9 cellular contexts compared by ENCODE assay signal in the genomic region with DNA sequence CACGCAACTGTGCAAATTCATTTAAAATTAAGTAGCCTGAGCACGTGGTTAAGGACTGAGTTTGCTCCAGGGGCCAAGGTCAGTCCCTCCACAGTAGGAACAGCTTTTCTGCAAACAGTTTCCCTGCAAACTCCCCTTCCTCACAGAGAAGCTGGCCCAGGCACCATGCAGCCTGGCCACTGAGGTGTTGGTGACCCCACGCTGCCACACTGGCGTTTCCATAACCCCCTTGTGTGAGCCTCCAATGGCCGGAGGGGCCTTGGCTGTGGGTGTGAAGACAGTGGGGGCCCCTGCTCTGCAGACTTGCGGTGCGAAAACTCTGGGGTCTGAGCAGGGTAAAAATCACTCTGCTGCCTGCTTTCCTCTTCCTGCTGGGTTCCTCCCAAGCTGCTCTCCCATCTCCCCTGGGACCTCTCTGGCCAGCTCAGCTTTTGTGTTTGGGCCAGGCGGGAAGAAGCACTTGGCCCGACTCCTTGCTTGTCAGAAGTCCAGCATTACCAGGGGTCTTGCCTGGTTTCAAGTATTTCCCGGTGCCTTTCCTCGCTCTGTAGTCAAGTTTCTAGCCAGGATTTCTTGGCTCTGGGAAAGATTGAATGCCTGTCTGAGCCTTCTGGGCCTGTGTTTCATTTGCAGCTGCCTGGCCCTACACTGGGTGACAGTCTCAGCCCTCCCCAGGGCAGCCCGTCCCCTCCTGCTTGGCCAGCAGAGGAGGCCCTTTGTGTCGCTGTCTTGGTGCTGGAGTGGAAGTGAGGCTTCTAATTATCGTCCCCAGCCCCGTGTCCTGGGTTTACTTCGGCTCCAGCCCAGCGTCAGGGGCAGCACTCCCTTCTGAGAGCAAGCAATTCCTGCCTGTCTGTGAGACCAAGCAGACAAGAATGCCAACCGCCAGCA.
A peak's percentile ranks its signal among the peaks of the same experiment; 100 is the strongest.
DNase-seq lines count a peak whose midpoint lies in the region; ATAC-seq, FAIRE-seq and TF ChIP-seq lines count a peak whose summit lies in the region.
"Had no signal": no experiment of that assay in that cellular context is flagged by ENCODE, and none has a peak within 500 bp of the region (broad histone marks: within the 10 kb centered on the region; RNA-seq: fewer than 3 reads in every experiment).

No MANE protein-coding gene starts in this region.

- H3K9me3 Mint-ChIP-seq in neural crest cell = no peaks in the 10 kb centered on the region

- no peaks in the 10 kb centered on the region for H3K79me2 ChIP-seq in OCI-LY1 (ENCODE audit: insufficient read depth, low read length)

- TF ChIP-seq POLR2A in GM12891 (IDR thresholded peaks at IDR 0.05; ENCODE audit: low read depth, low read length) = no peak

- H3K4me1 Mint-ChIP-seq in neural crest cell = peaks cover 32% of the 10 kb centered on the region

- ATAC-seq in omental fat pad (ENCODE audit: low FRiP score) = no peak

- no peak overlapping the region; the same call in 1 of the 2 replicates for H3K4me2 ChIP-seq in OCI-LY1 (ENCODE audit: low read length)

- no peak for TF ChIP-seq CTCF in OCI-LY1 (IDR thresholded peaks at IDR 0.05; ENCODE audit: low read length)
- no peak for TF ChIP-seq CTCF in fibroblast of mammary gland (conservative IDR thresholded peaks at IDR 0.05; ENCODE audit: control insufficient read depth, insufficient read depth, low read depth, low read length)
- no peak for TF ChIP-seq CTCF in neural crest cell (conservative IDR thresholded peaks at IDR 0.05)
- no peak for TF ChIP-seq CTCF in omental fat pad (IDR thresholded peaks at IDR 0.05)

- no peaks in the 10 kb centered on the region for H4K20me1 ChIP-seq in OCI-LY1 (ENCODE audit: insufficient read depth, low read length)

- FAIRE-seq in GM12891 (lab: Jason Lieb, UNC) = no peak

- H3K27ac Mint-ChIP-seq in neural crest cell (ENCODE audit: unreplicated experiment) = peak overlapping the region; percentile 52

- H3K9ac ChIP-seq in OCI-LY1 (ENCODE audit: low read length) = peak overlapping the region; percentile 66; the same call in 1 of the 2 replicates

- no peaks in the 10 kb centered on the region for H3K27me3 ChIP-seq in OCI-LY1 (ENCODE audit: insufficient read depth, low read length)

- H2AFZ ChIP-seq in OCI-LY1 (ENCODE audit: low read length) = no peak overlapping the region

- no peaks in the 10 kb centered on the region; the same call in 1 of the 2 replicates for H3K9me3 ChIP-seq in OCI-LY1 (ENCODE audit: low read length)

- no peaks in the 10 kb centered on the region for H3K36me3 ChIP-seq in OCI-LY1 (ENCODE audit: insufficient read depth, low read length)

- H3K4me3 Mint-ChIP-seq in neural crest cell = no peak overlapping the region

- DNase-seq in AG08395 (ENCODE audit: low spot score) (peak; percentile 60), fibroblast of mammary gland (ENCODE audit: low read depth) (peak; percentile 94), neural crest cell (ENCODE audit: low read depth, low spot score) (no peak), omental fat pad (ENCODE audit: low spot score) (no peak), 8988T (no peak), NCI-H2029 treated with DMSO at 0.1 percent for 48 hours (lab: John Stamatoyannopoulos, UW) (no peak), GM12891 (ENCODE audit: insufficient read length, low spot score) (no peak)
- DNase-seq: T-helper 1 cell had no signal

- no peaks in the 10 kb centered on the region for H3K9me2 ChIP-seq in OCI-LY1 (ENCODE audit: low read depth, low read length)

- H3F3A ChIP-seq in OCI-LY1 (ENCODE audit: insufficient read depth, low read length) = peaks cover 12% of the 10 kb centered on the region; the same call in 1 of the 2 replicates

- peak overlapping the region; percentile 94 for H3K27ac ChIP-seq in OCI-LY1 (ENCODE audit: low read depth, low read length, poor library complexity, severe bottlenecking)

- no peaks in the 10 kb centered on the region for H3K36me3 Mint-ChIP-seq in neural crest cell (ENCODE audit: low read depth)

- peaks cover 66% of the 10 kb centered on the region for H3K4me1 ChIP-seq in OCI-LY1 (ENCODE audit: insufficient read depth, low read length, severe bottlenecking)

- no peaks in the 10 kb centered on the region for H3K27me3 Mint-ChIP-seq in neural crest cell (ENCODE audit: low read depth)

- H3K4me3 ChIP-seq in OCI-LY1 (ENCODE audit: low read depth, low read length, poor library complexity, severe bottlenecking) (no peak overlapping the region), fibroblast of mammary gland (ENCODE audit: control insufficient read depth, low read depth, low read length) (no peak overlapping the region)

TF ChIP-seq in GM12891, 5 proteins besides CTCF, POLR2A, EP300 and RAD21:
- TF ChIP-seq POU2F2 (IDR thresholded peaks at IDR 0.05; ENCODE audit: low read depth, low read length) = no peak
- TF ChIP-seq PAX5 (IDR thresholded peaks at IDR 0.05; ENCODE audit: insufficient read depth, low read length, severe bottlenecking) = no peak
- TF ChIP-seq POLR2AphosphoS5 (IDR thresholded peaks at IDR 0.05; ENCODE audit: low read depth, low read length) = no peak
- TF ChIP-seq TAF1 (IDR thresholded peaks at IDR 0.05; ENCODE audit: low read depth, low read length) = no peak

Comparison
In these comparisons a context has a peak if more than half of its experiments do, and no peak if none do; other contexts are left out.
1. DNase-seq: peak in AG08395 (single experiment) and fibroblast of mammary gland (single experiment); none in neural crest cell (single experiment), omental fat pad (single experiment), 8988T (single experiment), NCI-H2029 treated with DMSO at 0.1 percent for 48 hours (single experiment) and GM12891 (single experiment).